In genomic region chr12:96073346-96074336, GRCh38 we compare ENCODE assay signal across 10 cellular contexts. TPM values are rescaled to one million over a fixed set of nuclear protein-coding genes. Genes with fewer than 3 reads are reported as not detected.
DNase-seq lines count a peak whose midpoint lies in the region; ATAC-seq and TF ChIP-seq lines count a peak whose summit lies in the region.
"Had no signal": no experiment of that assay in that cellular context is flagged by ENCODE, and none has a peak within 500 bp of the region (broad histone marks: within the 10 kb centered on the region; RNA-seq: fewer than 3 reads in every experiment).

No MANE protein-coding gene starts in this region.

- H4K5ac ChIP-seq in mesendoderm (ENCODE audit: low read length), result no peak overlapping the region

- no peaks in the 10 kb centered on the region for H3K27me3 Mint-ChIP-seq in activated T-helper 17 cell treated with anti-CD3 and anti-CD28 coated beads, Interleukin-2, amount 50 U/mL, for 72 hours

- H3K9me3 Mint-ChIP-seq in activated T-helper 17 cell treated with anti-CD3 and anti-CD28 coated beads, Interleukin-2, amount 50 U/mL, for 72 hours, result no peaks in the 10 kb centered on the region

- H3K4me3 Mint-ChIP-seq in activated T-helper 17 cell treated with anti-CD3 and anti-CD28 coated beads, Interleukin-2, amount 50 U/mL, for 72 hours, result no peak overlapping the region

- no peak overlapping the region for H3K4me3 ChIP-seq in mesendoderm (ENCODE audit: low read length)
- H3K4me3 ChIP-seq in stomach, result no peak overlapping the region

- no peak overlapping the region for H2BK15ac ChIP-seq in mesendoderm (replicated peaks; ENCODE audit: low read depth)

- no peaks in the 10 kb centered on the region for H3K79me1 ChIP-seq in mesendoderm (ENCODE audit: low read length)

- no peak for TF ChIP-seq POLR2A in stomach (IDR thresholded peaks at IDR 0.05)

- no peak overlapping the region for H3K27ac ChIP-seq in mesendoderm (ENCODE audit: low read depth, low read length)
- H3K27ac ChIP-seq in stomach, result no peak overlapping the region

- no peak overlapping the region for H3K4me2 ChIP-seq in mesendoderm (ENCODE audit: low read length)

- no peak for TF ChIP-seq EP300 in stomach (IDR thresholded peaks at IDR 0.05)

- no peak overlapping the region for H2BK5ac ChIP-seq in mesendoderm (ENCODE audit: low read length)

- peak; percentile 34 for ATAC-seq in activated T-helper 17 cell treated with anti-CD3 and anti-CD28 coated beads, Interleukin-2, amount 50 U/mL, for 72 hours (replicated peaks)
- ATAC-seq in HG03097 (IDR thresholded peaks at IDR 0.05; ENCODE audit: low FRiP score, unreplicated experiment), result no peak

- H3K4ac ChIP-seq in mesendoderm (ENCODE audit: low read depth, low read length), result no peak overlapping the region

- H3K9ac ChIP-seq in mesendoderm (ENCODE audit: low read length), result no peak overlapping the region

- H3K36me3 ChIP-seq in mesendoderm (ENCODE audit: control insufficient read depth, insufficient read depth, low read length) (no peaks in the 10 kb centered on the region), stomach (no peaks in the 10 kb centered on the region)

- H3K4me1 ChIP-seq in mesendoderm (ENCODE audit: control insufficient read depth, low read depth, low read length) (no peaks in the 10 kb centered on the region), stomach (peaks cover 0 to 28% (median 5%) of the 10 kb centered on the region in 4 donors)

- H3K27ac Mint-ChIP-seq in activated T-helper 17 cell treated with anti-CD3 and anti-CD28 coated beads, Interleukin-2, amount 50 U/mL, for 72 hours, result no peak overlapping the region

- peak overlapping the region; percentile 25 for H3K56ac ChIP-seq in mesendoderm (ENCODE audit: low read length)

- H3K4me1 Mint-ChIP-seq in activated T-helper 17 cell treated with anti-CD3 and anti-CD28 coated beads, Interleukin-2, amount 50 U/mL, for 72 hours, result peaks cover 5% of the 10 kb centered on the region

- intact Hi-C loops in stomach (cut with DNase I; ENCODE audit: low total_unique reads), result no loop called here

- H3K9me3 ChIP-seq in stomach, result no peaks in the 10 kb centered on the region

- H3K36me3 Mint-ChIP-seq in activated T-helper 17 cell treated with anti-CD3 and anti-CD28 coated beads, Interleukin-2, amount 50 U/mL, for 72 hours (ENCODE audit: low read depth), result no peaks in the 10 kb centered on the region

- no peaks in the 10 kb centered on the region for H3K79me2 ChIP-seq in mesendoderm (ENCODE audit: control insufficient read depth, insufficient read depth, low read length)

- WGBS in mesendoderm (ENCODE audit: extremely low coverage, insufficient coverage, low lambda C conversion rate), result no CpG with 5 or more reads among the region's 7 CpGs
- WGBS in stomach, 5 donors, result 65 to 79% (median 71%) methylated on average over 7 of the region's 7 CpGs

- H3K23ac ChIP-seq in mesendoderm (ENCODE audit: low read length), result no peak overlapping the region

- H4K8ac ChIP-seq in mesendoderm (ENCODE audit: low read depth, low read length), result no peak overlapping the region

- no peak overlapping the region for H3K18ac ChIP-seq in mesendoderm (ENCODE audit: low read length)

- no peaks in the 10 kb centered on the region for H3K27me3 ChIP-seq in mesendoderm (ENCODE audit: insufficient read depth, low read length, poor library complexity)
- no peaks in the 10 kb centered on the region for H3K27me3 ChIP-seq in stomach

- H2AK5ac ChIP-seq in mesendoderm (ENCODE audit: low read length), result no peak overlapping the region

- no peak for TF ChIP-seq CTCF in stomach (IDR thresholded peaks at IDR 0.05)

- H2BK120ac ChIP-seq in mesendoderm (ENCODE audit: low read depth, low read length), result no peak overlapping the region

- DNase-seq in NCI-H1417 (lab: John Stamatoyannopoulos, UW) (peak; percentile 19 to 68 (median 27)), NCI-H1417 treated with DMSO at 0.1 percent for 48 hours (lab: John Stamatoyannopoulos, UW) (no peak), M059J (ENCODE audit: low read depth) (peak; percentile 12), mesendoderm (peak; percentile 93), stomach (no peak), NCI-H2196 treated with DMSO at 0.1 percent for 48 hours (lab: John Stamatoyannopoulos, UW; ENCODE audit: unreplicated experiment) (no peak)
- DNase-seq: activated CD4-positive, alpha-beta T cell treated with anti-CD3 and anti-CD28 coated beads for 48 hours; activated effector memory CD4-positive, alpha-beta T cell treated with anti-CD3 and anti-CD28 coated beads, Interleukin-2, amount 50 U/mL, for 16 hours had no signal

RNA-seq across cellular contexts. Expression of gene LTA4H, which starts 38.3 kb away (rescaled TPM):
- 39.8 and 51.4 TPM in 2 replicates for total RNA-seq in M059J (2014; rRNA removed; shearing (Covaris generic))
- 100 to 1,000 TPM in 1 of 2 donors, 10 to 100 TPM in 1; 95.4 to 127 TPM for total RNA-seq in activated T-helper 17 cell treated with anti-CD3 and anti-CD28 coated beads, Interleukin-2, amount 50 U/mL, for 72 hours
- polyA plus RNA-seq in mesendoderm (2013, experiment 1 of 2), result 120 TPM
- 121 TPM for polyA plus RNA-seq in mesendoderm (2013, experiment 2 of 2)
- total RNA-seq in stomach, result 10 to 100 TPM; 22.6 to 91.5 (median 73.6) TPM
- polyA plus RNA-seq in stomach, result 10 to 100 TPM; 38.2 to 62.6 (median 51.6) TPM

Comparison
In these comparisons a context has a peak if more than half of its experiments do, and no peak if none do; other contexts are left out.
1. DNase-seq: peak in NCI-H1417 (3 of 3), M059J (single experiment) and mesendoderm (single experiment); none in NCI-H1417 treated with DMSO at 0.1 percent for 48 hours (single experiment), stomach (single experiment) and NCI-H2196 treated with DMSO at 0.1 percent for 48 hours (single experiment).